In the genomic region with DNA sequence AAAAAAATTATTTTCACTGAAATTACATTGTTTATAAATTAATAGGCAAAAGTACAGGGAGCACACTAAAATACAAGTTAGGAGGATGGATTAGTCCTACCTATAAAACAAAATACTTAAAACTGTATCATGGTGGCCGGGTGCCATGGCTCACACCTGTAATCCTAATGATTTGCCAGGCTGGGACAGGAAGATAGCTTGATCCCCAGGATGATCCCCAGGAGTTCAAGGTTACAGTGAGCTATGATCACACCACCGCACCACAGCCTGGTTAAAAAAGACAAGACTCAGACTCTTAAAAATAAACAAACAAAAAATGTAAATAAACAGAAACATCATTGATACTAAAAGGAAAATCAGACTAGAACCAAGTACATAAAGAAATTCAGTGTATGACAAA, we compare ENCODE assay signal across 23 cellular contexts. TPM values are rescaled to one million over a fixed set of nuclear protein-coding genes. Genes with fewer than 3 reads are reported as not detected.
DNase-seq lines count a peak whose midpoint lies in the region; ATAC-seq and TF ChIP-seq lines count a peak whose summit lies in the region.
"Had no signal": no experiment of that assay in that cellular context is flagged by ENCODE, and none has a peak within 500 bp of the region (broad histone marks: within the 10 kb centered on the region; RNA-seq: fewer than 3 reads in every experiment).

No MANE protein-coding gene starts in this region.

- H3K4me3 ChIP-seq in mesenchymal stem cell (ENCODE audit: insufficient read depth in 1 of 2, low read depth in 1 of 2, low read length in 2 of 2) (no peak overlapping the region), sigmoid colon (no peak overlapping the region), right atrium auricular region (no peak overlapping the region)
- H3K4me3 ChIP-seq: GM23248, K562 had no signal

- no peaks in the 10 kb centered on the region for H3K9me3 Mint-ChIP-seq in activated CD4-positive, alpha-beta T cell treated with anti-CD3 and anti-CD28 coated beads, Interleukin-2, amount 10 ng/mL, durations not matched to agents 7 days and 5 days
- no peaks in the 10 kb centered on the region for H3K9me3 Mint-ChIP-seq in activated CD4-positive, alpha-beta T cell treated with anti-CD3 and anti-CD28 coated beads for 36 hours (ENCODE audit: low read depth)
- no peaks in the 10 kb centered on the region for H3K9me3 Mint-ChIP-seq in Calu3 (ENCODE audit: low read depth, unreplicated experiment)

- H2BK120ac ChIP-seq in mesenchymal stem cell (ENCODE audit: low read depth, low read length) = no peak overlapping the region

- H3K4me2 ChIP-seq in mesenchymal stem cell (ENCODE audit: low read length, poor library complexity, severe bottlenecking) = no peak overlapping the region

- H4K8ac ChIP-seq in mesenchymal stem cell (ENCODE audit: low read length) = no peak overlapping the region

- H3K9ac ChIP-seq in mesenchymal stem cell (ENCODE audit: low read length) = no peak overlapping the region
- H3K9ac ChIP-seq: GM23248 had no signal

- no peak for TF ChIP-seq EP300 in sigmoid colon (IDR thresholded peaks at IDR 0.05)

- no peak overlapping the region for H2BK12ac ChIP-seq in mesenchymal stem cell (ENCODE audit: low read length in 2 of 2)

- H3K18ac ChIP-seq in mesenchymal stem cell (ENCODE audit: low read depth in 1 of 2, low read length in 2 of 2) = no peak overlapping the region

- H3K27me3 ChIP-seq in mesenchymal stem cell (ENCODE audit: control insufficient read depth in 1 of 2, insufficient read depth in 1 of 2, low read length in 2 of 2) (no peaks in the 10 kb centered on the region), sigmoid colon (no peaks in the 10 kb centered on the region), right atrium auricular region (no peaks in the 10 kb centered on the region)

- H3K4ac ChIP-seq in mesenchymal stem cell (ENCODE audit: low read depth in 1 of 2, low read length in 2 of 2) = no peak overlapping the region

- no peak overlapping the region for H2BK5ac ChIP-seq in mesenchymal stem cell (ENCODE audit: low read depth, low read length, poor library complexity, severe bottlenecking)

- peaks cover 0 to 5% of the 10 kb centered on the region in 2 experiments for H3K36me3 ChIP-seq in mesenchymal stem cell (ENCODE audit: control insufficient read depth in 1 of 2, insufficient read depth in 2 of 2, low read depth in 1 of 2, low read length in 2 of 2)
- peaks cover 0 to 8% (median 0%) of the 10 kb centered on the region in 4 donors for H3K36me3 ChIP-seq in sigmoid colon
- H3K36me3 ChIP-seq in right atrium auricular region = no peaks in the 10 kb centered on the region

- no peak overlapping the region for H2AK5ac ChIP-seq in mesenchymal stem cell (ENCODE audit: low read length, severe bottlenecking)

- no peak overlapping the region for H2BK15ac ChIP-seq in mesenchymal stem cell (ENCODE audit: low read depth, poor library complexity, severe bottlenecking)

- 97% methylated on average over 1 of the region's 2 CpGs for WGBS in mesenchymal stem cell
- 81 to 87% methylated on average over 2 of the region's 2 CpGs for WGBS in sigmoid colon, 2 donors

- H3K9me3 ChIP-seq in T-helper 17 cell (ENCODE audit: control insufficient read depth, low read length, poor library complexity, severe bottlenecking) = no peaks in the 10 kb centered on the region
- H3K9me3 ChIP-seq in mesenchymal stem cell (ENCODE audit: control insufficient read depth, low read length) = no peaks in the 10 kb centered on the region
- H3K9me3 ChIP-seq in sigmoid colon = no peaks in the 10 kb centered on the region
- no peaks in the 10 kb centered on the region for H3K9me3 ChIP-seq in right atrium auricular region

- peaks cover 13% of the 10 kb centered on the region for H3K79me1 ChIP-seq in mesenchymal stem cell (replicated peaks; ENCODE audit: low read length, poor library complexity, severe bottlenecking)

- no peak overlapping the region for H4K91ac ChIP-seq in mesenchymal stem cell (ENCODE audit: low read length)

- no peak for TF ChIP-seq CTCF in sigmoid colon (IDR thresholded peaks at IDR 0.05)
- TF ChIP-seq CTCF in right atrium auricular region (IDR thresholded peaks at IDR 0.05) = no peak
- TF ChIP-seq CTCF in Calu3 (IDR thresholded peaks at IDR 0.05; ENCODE audit: unreplicated experiment) = no peak

- POLR2A ChIA-PET in activated CD4-positive, alpha-beta T cell treated with anti-CD3 and anti-CD28 coated beads, Interleukin-2, amount 10 ng/mL, durations not matched to agents 7 days and 5 days (lab: Charles Lee) = interaction anchor here (0.6 kb wide), 1 partner anchor 13 kb away, joined by 13 read pairs; no protein-coding TSS in a partner anchor
- POLR2A ChIA-PET in activated CD4-positive, alpha-beta T cell treated with anti-CD3 and anti-CD28 coated beads for 36 hours (lab: Charles Lee) = no interaction called here

- intact Hi-C loops in activated CD4-positive, alpha-beta T cell treated with anti-CD3 and anti-CD28 coated beads for 36 hours (cut with DNase I, micrococcal nuclease) = no loop called here
- intact Hi-C loops in sigmoid colon (cut with DNase I) (no loop called here), Calu3 (cut with micrococcal nuclease; ENCODE audit: unreplicated experiment) (no loop called here)

- peaks cover 10% of the 10 kb centered on the region for H3K36me3 Mint-ChIP-seq in activated CD4-positive, alpha-beta T cell treated with anti-CD3 and anti-CD28 coated beads, Interleukin-2, amount 10 ng/mL, durations not matched to agents 7 days and 5 days (ENCODE audit: low read depth)
- H3K36me3 Mint-ChIP-seq in activated CD4-positive, alpha-beta T cell treated with anti-CD3 and anti-CD28 coated beads for 36 hours (ENCODE audit: low read depth) = peaks cover 8% of the 10 kb centered on the region
- H3K36me3 Mint-ChIP-seq in T-helper 17 cell (ENCODE audit: low read depth) = no peaks in the 10 kb centered on the region
- H3K36me3 Mint-ChIP-seq in Calu3 (ENCODE audit: insufficient read depth, unreplicated experiment) = peaks cover 6% of the 10 kb centered on the region

- no peak for TF ChIP-seq POLR2A in sigmoid colon (IDR thresholded peaks at IDR 0.05)

- H3K23ac ChIP-seq in mesenchymal stem cell (ENCODE audit: low read length in 2 of 2) = no peak overlapping the region

- H2AFZ ChIP-seq in mesenchymal stem cell (ENCODE audit: low read depth, low read length) = no peak overlapping the region
- H2AFZ ChIP-seq: GM23248 had no signal

- no peak overlapping the region for H3K27ac ChIP-seq in mesenchymal stem cell (ENCODE audit: low read length, poor library complexity, severe bottlenecking)
- no peak overlapping the region for H3K27ac ChIP-seq in sigmoid colon
- no peak overlapping the region for H3K27ac ChIP-seq in right atrium auricular region
- H3K27ac ChIP-seq: GM23248, RWPE1 had no signal

- no TSS peak for BruUV-seq in Calu3 (replicated peaks; lab: Mats Ljungman, UMichigan)

- H3K27ac Mint-ChIP-seq in activated CD4-positive, alpha-beta T cell treated with anti-CD3 and anti-CD28 coated beads, Interleukin-2, amount 10 ng/mL, durations not matched to agents 7 days and 5 days = peak overlapping the region; percentile 69
- H3K27ac Mint-ChIP-seq in activated CD4-positive, alpha-beta T cell treated with anti-CD3 and anti-CD28 coated beads for 36 hours = no peak overlapping the region
- H3K27ac Mint-ChIP-seq in T-helper 17 cell (peak overlapping the region; percentile 11), Calu3 (ENCODE audit: unreplicated experiment) (no peak overlapping the region)

- H3K4me1 Mint-ChIP-seq in activated CD4-positive, alpha-beta T cell treated with anti-CD3 and anti-CD28 coated beads, Interleukin-2, amount 10 ng/mL, durations not matched to agents 7 days and 5 days = peaks cover 33% of the 10 kb centered on the region
- peaks cover 36% of the 10 kb centered on the region for H3K4me1 Mint-ChIP-seq in activated CD4-positive, alpha-beta T cell treated with anti-CD3 and anti-CD28 coated beads for 36 hours
- peaks cover 21% of the 10 kb centered on the region for H3K4me1 Mint-ChIP-seq in T-helper 17 cell
- H3K4me1 Mint-ChIP-seq in Calu3 (ENCODE audit: low read depth, unreplicated experiment) = no peaks in the 10 kb centered on the region

- H3K4me1 ChIP-seq in mesenchymal stem cell (ENCODE audit: control insufficient read depth, insufficient read depth, low read depth, low read length) (no peaks in the 10 kb centered on the region), sigmoid colon (peaks cover 0 to 22% (median 18%) of the 10 kb centered on the region in 4 donors), right atrium auricular region (peaks cover 0 to 12% of the 10 kb centered on the region in 2 donors)

- H3K27me3 Mint-ChIP-seq in activated CD4-positive, alpha-beta T cell treated with anti-CD3 and anti-CD28 coated beads, Interleukin-2, amount 10 ng/mL, durations not matched to agents 7 days and 5 days = no peaks in the 10 kb centered on the region
- H3K27me3 Mint-ChIP-seq in activated CD4-positive, alpha-beta T cell treated with anti-CD3 and anti-CD28 coated beads for 36 hours = no peaks in the 10 kb centered on the region
- H3K27me3 Mint-ChIP-seq in T-helper 17 cell (no peaks in the 10 kb centered on the region), Calu3 (ENCODE audit: unreplicated experiment) (no peaks in the 10 kb centered on the region)

- CTCF ChIA-PET in activated CD4-positive, alpha-beta T cell treated with anti-CD3 and anti-CD28 coated beads, Interleukin-2, amount 10 ng/mL, durations not matched to agents 7 days and 5 days (lab: Charles Lee) = interaction anchor here (0.6 kb wide), 1 partner anchor 88 kb away, joined by 3 read pairs; no protein-coding TSS in a partner anchor
- CTCF ChIA-PET in activated CD4-positive, alpha-beta T cell treated with anti-CD3 and anti-CD28 coated beads for 36 hours (lab: Charles Lee) = interaction anchor here (1.4 kb wide), 1 partner anchor 65 kb away, joined by 3 read pairs; no protein-coding TSS in a partner anchor
- CTCF ChIA-PET in Calu3 (lab: Charles Lee) = no interaction called here

- no peak for ATAC-seq in activated CD4-positive, alpha-beta T cell treated with anti-CD3 and anti-CD28 coated beads for 36 hours
- no peak for ATAC-seq in T-helper 17 cell
- ATAC-seq: K562, Panc1 had no signal

- H3K4me3 Mint-ChIP-seq in activated CD4-positive, alpha-beta T cell treated with anti-CD3 and anti-CD28 coated beads, Interleukin-2, amount 10 ng/mL, durations not matched to agents 7 days and 5 days = no peak overlapping the region
- no peak overlapping the region for H3K4me3 Mint-ChIP-seq in activated CD4-positive, alpha-beta T cell treated with anti-CD3 and anti-CD28 coated beads for 36 hours
- H3K4me3 Mint-ChIP-seq in T-helper 17 cell (no peak overlapping the region), Calu3 (ENCODE audit: low read depth, unreplicated experiment) (no peak overlapping the region)

- H3K14ac ChIP-seq in mesenchymal stem cell (ENCODE audit: low read length in 2 of 2) = no peak overlapping the region

- no peak for DNase-seq in activated CD4-positive, alpha-beta T cell treated with anti-CD3 and anti-CD28 coated beads, Interleukin-2, amount 10 ng/mL, durations not matched to agents 7 days and 5 days
- no peak for DNase-seq in activated CD4-positive, alpha-beta T cell treated with anti-CD3 and anti-CD28 coated beads for 36 hours
- DNase-seq in T-helper 17 cell (no peak), mesenchymal stem cell (peak; percentile 22), sigmoid colon (no peak), right atrium auricular region (ENCODE audit: low spot score) (no peak), Calu3 (no peak), DMS114 treated with DMSO at 0.1 percent for 48 hours (lab: John Stamatoyannopoulos, UW; ENCODE audit: unreplicated experiment) (no peak)
- DNase-seq: C1 segment of cervical spinal cord, DMS53, GM23248, H7, MV-4-11, NCI-H1105, NCI-H1436 treated with DMSO at 0.1 percent for 48 hours, NCI-H187 treated with DMSO at 0.1 percent for 48 hours, NCI-H446, NCI-H526, NCI-H82, SHP77 had no signal

RNA-seq across cellular contexts. Expression of gene ASH1L, which starts 53.5 kb away (rescaled TPM):
- 10 to 100 TPM; 42.9 to 44.1 TPM for total RNA-seq in activated CD4-positive, alpha-beta T cell treated with anti-CD3 and anti-CD28 coated beads, Interleukin-2, amount 10 ng/mL, durations not matched to agents 7 days and 5 days
- total RNA-seq in activated CD4-positive, alpha-beta T cell treated with anti-CD3 and anti-CD28 coated beads for 36 hours = 10 to 100 TPM; 28.1 to 31.4 TPM
- 10 to 100 TPM; 75.5 to 84.6 TPM for total RNA-seq in T-helper 17 cell
- 8.8 TPM for polyA plus RNA-seq in mesenchymal stem cell (2013, experiment 1 of 2)
- polyA plus RNA-seq in mesenchymal stem cell (2013, experiment 2 of 2) = 8.1 TPM
- total RNA-seq in sigmoid colon = 10 to 100 TPM; 62.4 to 70.6 (median 67.5) TPM
- polyA plus RNA-seq in sigmoid colon = 10 to 100 TPM in 1 of 3 donors, 1 to 10 TPM in 2; 4.2 to 14.6 (median 4.4) TPM
- total RNA-seq in right atrium auricular region = 10 to 100 TPM; 37.2 to 50.2 TPM
- total RNA-seq in Calu3 (2022) = 65.9 and 71.8 TPM in 2 replicates

Comparison
In these comparisons a context has a peak if more than half of its experiments do, and no peak if none do; other contexts are left out.
1. H3K27ac Mint-ChIP-seq: peak in activated CD4-positive, alpha-beta T cell treated with anti-CD3 and anti-CD28 coated beads, Interleukin-2, amount 10 ng/mL, durations not matched to agents 7 days and 5 days (single experiment) and T-helper 17 cell (single experiment); none in activated CD4-positive, alpha-beta T cell treated with anti-CD3 and anti-CD28 coated beads for 36 hours (single experiment) and Calu3 (single experiment).